ENCODE assay signal across 8 cellular contexts in genomic region chr1:27097484-27097917, GRCh38. TPM values are rescaled to one million over a fixed set of nuclear protein-coding genes. Genes with fewer than 3 reads are reported as not detected.
DNase-seq lines count a peak whose midpoint lies in the region; ATAC-seq and TF ChIP-seq lines count a peak whose summit lies in the region.

No MANE protein-coding gene starts in this region.

- H3K9me3 ChIP-seq in left lung, result no peaks in the 10 kb centered on the region

- DNase-seq in AG10803 (ENCODE audit: low read depth) (peak; percentile 75), NCI-H226 (peak; percentile 57), cerebellum (ENCODE audit: low spot score) (peak; percentile 86), left lung (peak; percentile 87 to 93)
- DNase-seq in activated CD4-positive, CD25-positive, alpha-beta regulatory T cell treated with anti-CD3 and anti-CD28 coated beads, Interleukin-2, amount 50 U/mL, for 72 hours, result peak; percentile 77
- peak; percentile 48 to 63 (median 51) for DNase-seq in stimulated activated CD4-positive, alpha-beta T cell treated with anti-CD3 and anti-CD28 coated beads, TNF-alpha, amount 100 ng/mL, for 4 hours (ENCODE audit: low read depth in 3 of 3)

- H3K27ac ChIP-seq in left lung, result peak overlapping the region in 1 of 2 donors; percentile 70

- H3K27me3 ChIP-seq in left lung, result no peaks in the 10 kb centered on the region

- H3K4me3 ChIP-seq in AG10803 (ENCODE audit: low read length) (no peak overlapping the region), left lung (no peak overlapping the region)

- intact Hi-C loops in left lung (cut with DNase I), result loop anchor here in 1 of 2 donors (5.0 kb wide), 2 partner anchors 50 to 100 kb away; no protein-coding TSS in a partner anchor

- TF ChIP-seq CTCF in AG10803 (conservative IDR thresholded peaks at IDR 0.05; ENCODE audit: low read length) (peak; percentile 96), left lung (IDR thresholded peaks at IDR 0.05) (peak; percentile 96 to 99)

- ATAC-seq in GM19395 (IDR thresholded peaks at IDR 0.05; ENCODE audit: unreplicated experiment) (peak; percentile 62), left lung (peak; percentile 71), HG02973 (IDR thresholded peaks at IDR 0.05; ENCODE audit: unreplicated experiment) (no peak)

- H3K36me3 ChIP-seq in left lung, result peaks cover 0 to 26% of the 10 kb centered on the region in 2 donors

- peaks cover 27 to 43% of the 10 kb centered on the region in 2 donors for H3K4me1 ChIP-seq in left lung

RNA-seq across cellular contexts. Expression of gene SLC9A1, which starts 57.4 kb away (rescaled TPM):
- 3.9 TPM for total RNA-seq in cerebellum
- 10 to 100 TPM; 47.1 to 63.8 TPM for total RNA-seq in left lung
